ENCODE assay signal across 15 cellular contexts in the genomic region with DNA sequence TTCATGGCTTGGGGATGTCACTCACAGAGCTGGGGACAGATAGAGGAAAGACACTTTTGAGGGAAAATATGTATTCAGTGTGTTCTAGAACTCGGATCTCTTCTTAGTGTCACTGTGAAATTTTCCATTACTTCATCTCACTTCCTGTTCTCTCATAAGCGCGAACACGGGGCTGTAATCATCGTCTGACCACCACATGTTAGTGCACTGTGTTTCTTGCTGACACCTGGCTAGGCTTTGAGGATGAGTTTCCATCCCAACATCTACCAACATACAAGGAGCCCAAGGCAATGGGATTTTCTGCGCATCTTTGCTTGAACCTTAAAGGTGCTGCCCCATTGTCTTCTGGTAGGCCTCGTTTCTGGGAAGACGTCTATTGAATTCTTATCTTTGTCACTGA.
DNase-seq lines count a peak whose midpoint lies in the region; ATAC-seq and TF ChIP-seq lines count a peak whose summit lies in the region.
"Had no signal": no experiment of that assay in that cellular context is flagged by ENCODE, and none has a peak within 500 bp of the region (broad histone marks: within the 10 kb centered on the region; RNA-seq: fewer than 3 reads in every experiment).

No MANE protein-coding gene starts in this region.

- H3K27me3 Mint-ChIP-seq in activated B cell treated with CpG ODN at 0.5 μM for 24 hours = no peaks in the 10 kb centered on the region
- H3K27me3 Mint-ChIP-seq: type B pancreatic cell had no signal

- TF ChIP-seq CTCF in GM20000 (IDR thresholded peaks at IDR 0.05; ENCODE audit: extremely low read depth, missing control alignments) (no peak), activated B cell treated with CpG ODN at 0.5 μM for 24 hours (IDR thresholded peaks at IDR 0.05) (no peak), mucosa of descending colon (IDR thresholded peaks at IDR 0.05) (no peak)

- peak; percentile 18 for ATAC-seq in activated B cell treated with CpG ODN at 0.5 μM for 24 hours (ENCODE audit: low read depth)
- ATAC-seq in mucosa of descending colon = peak; percentile 34
- ATAC-seq in GM18870 (IDR thresholded peaks at IDR 0.05; ENCODE audit: unreplicated experiment) = no peak
- ATAC-seq in HG03280 (IDR thresholded peaks at IDR 0.05; ENCODE audit: unreplicated experiment) = no peak
- ATAC-seq: foreskin keratinocyte, right cardiac atrium, Right ventricle myocardium inferior had no signal

- H3K9me3 ChIP-seq in mucosa of descending colon = no peaks in the 10 kb centered on the region

- no peak overlapping the region for H3K4me3 ChIP-seq in mucosa of descending colon

- intact Hi-C loops in activated B cell treated with CpG ODN at 0.5 μM for 24 hours (cut with micrococcal nuclease) = no loop called here
- intact Hi-C loops in mucosa of descending colon (cut with DNase I, micrococcal nuclease) = no loop called here

- peaks cover 22% of the 10 kb centered on the region for H3K4me1 Mint-ChIP-seq in activated B cell treated with CpG ODN at 0.5 μM for 24 hours

- no peak overlapping the region for H3K4me3 Mint-ChIP-seq in activated B cell treated with CpG ODN at 0.5 μM for 24 hours
- H3K4me3 Mint-ChIP-seq: type B pancreatic cell had no signal

- H3K27ac Mint-ChIP-seq in activated B cell treated with CpG ODN at 0.5 μM for 24 hours = no peak overlapping the region
- H3K27ac Mint-ChIP-seq: type B pancreatic cell had no signal

- no peaks in the 10 kb centered on the region for H3K36me3 Mint-ChIP-seq in activated B cell treated with CpG ODN at 0.5 μM for 24 hours (ENCODE audit: low read depth)

- POLR2A ChIA-PET in activated B cell treated with CpG ODN at 0.5 μM for 24 hours (lab: Charles Lee) = no interaction called here

- DNase-seq in SIG-M5 treated with dmso at 0.1 percent for 504 hours (lab: John Stamatoyannopoulos, UW; ENCODE audit: unreplicated experiment) (peak; percentile 20), SIG-M5 (lab: John Stamatoyannopoulos, UW) (no peak), GM20000 (ENCODE audit: low spot score) (peak; percentile 48), activated B cell treated with CpG ODN at 0.5 μM for 24 hours (no peak), mucosa of descending colon (no peak), NCI-H1048 (lab: John Stamatoyannopoulos, UW) (no peak)
- DNase-seq: amygdala, foreskin keratinocyte, NCI-H345, right cardiac atrium, WERI-Rb-1 had no signal

- CTCF ChIA-PET in activated B cell treated with CpG ODN at 0.5 μM for 24 hours (lab: Charles Lee) = no interaction called here

- H3K4me1 ChIP-seq in mucosa of descending colon (ENCODE audit: low read depth) = no peaks in the 10 kb centered on the region

- no peaks in the 10 kb centered on the region for H3K36me3 ChIP-seq in mucosa of descending colon (ENCODE audit: low read depth)
- H3K36me3 ChIP-seq: WERI-Rb-1 had no signal

- peaks cover 3% of the 10 kb centered on the region for H3K9me3 Mint-ChIP-seq in activated B cell treated with CpG ODN at 0.5 μM for 24 hours
- H3K9me3 Mint-ChIP-seq: type B pancreatic cell had no signal

Comparison
In these comparisons a context has a peak if more than half of its experiments do, and no peak if none do; other contexts are left out.
1. DNase-seq: peak in SIG-M5 treated with dmso at 0.1 percent for 504 hours (single experiment) and GM20000 (single experiment); none in SIG-M5 (single experiment), activated B cell treated with CpG ODN at 0.5 μM for 24 hours (single experiment), mucosa of descending colon (0 of 3) and NCI-H1048 (single experiment).
2. ATAC-seq: peak in activated B cell treated with CpG ODN at 0.5 μM for 24 hours (single experiment) and mucosa of descending colon (single experiment); none in GM18870 (single experiment) and HG03280 (single experiment).